11 cellular contexts compared by ENCODE assay signal in genomic region chr3:149609595-149609994, GRCh38. TPM values are rescaled to one million over a fixed set of nuclear protein-coding genes. Genes with fewer than 3 reads are reported as not detected.
DNase-seq lines count a peak whose midpoint lies in the region; ATAC-seq, FAIRE-seq and TF ChIP-seq lines count a peak whose summit lies in the region.
"Had no signal": no experiment of that assay in that cellular context is flagged by ENCODE, and none has a peak within 500 bp of the region (broad histone marks: within the 10 kb centered on the region; RNA-seq: fewer than 3 reads in every experiment).

No MANE protein-coding gene starts in this region.

- H3K9me3 ChIP-seq in endothelial cell of umbilical vein (replicated peaks; ENCODE audit: control insufficient read depth, insufficient read depth, low read length), result no peaks in the 10 kb centered on the region
- H3K9me3 ChIP-seq: BLaER1 treated with 17β-estradiol and CSF1 and Interleukin-3, amounts not matched to agents 10 nM and 100 nM had no signal

- H3K4me2 ChIP-seq in endothelial cell of umbilical vein (ENCODE audit: insufficient read depth, low read length), result peak overlapping the region; percentile 72
- H3K4me2 ChIP-seq: BLaER1 treated with 17β-estradiol and CSF1 and Interleukin-3, amounts not matched to agents 10 nM and 100 nM had no signal

- POLR2A ChIA-PET in endothelial cell of umbilical vein (lab: Charles Lee), result interaction anchor here (1.1 to 2.5 kb wide), 3 partner anchors 29 to 49 kb away, joined by 3 to 6 read pairs (median 5); partner anchors contain the start of gene WWTR1

- no peaks in the 10 kb centered on the region for H3K9me1 ChIP-seq in endothelial cell of umbilical vein (replicated peaks; ENCODE audit: control insufficient read depth, extremely low read depth, insufficient read depth, low read length)

- H2AFZ ChIP-seq in endothelial cell of umbilical vein (ENCODE audit: low read depth, low read length), result no peak overlapping the region

- intact Hi-C loops in endothelial cell of umbilical vein (cut with micrococcal nuclease), result no loop called here
- intact Hi-C loops in sciatic nerve (cut with DNase I), result no loop called here

- H3K4me3 ChIP-seq in GM06990 (replicated peaks; ENCODE audit: low read depth, low read length) (no peak overlapping the region), endothelial cell of umbilical vein (replicated peaks in 1 of 3; ENCODE audit: insufficient read depth in 1 of 3, low read depth in 1 of 3, low read length in 3 of 3) (no peak overlapping the region)
- H3K4me3 ChIP-seq: BLaER1 treated with 17β-estradiol and CSF1 and Interleukin-3, amounts not matched to agents 10 nM and 100 nM had no signal

- H3K27me3 ChIP-seq in GM06990 (replicated peaks; ENCODE audit: control insufficient read depth, insufficient read depth, low read length), result no peaks in the 10 kb centered on the region
- no peaks in the 10 kb centered on the region for H3K27me3 ChIP-seq in endothelial cell of umbilical vein (ENCODE audit: control insufficient read depth in 2 of 2, insufficient read depth in 2 of 2, low read length in 2 of 2)

- CTCF ChIA-PET in endothelial cell of umbilical vein (lab: Charles Lee), result interaction anchor here (0.7 to 3.6 kb wide), 13 partner anchors 9 to 107 kb away, joined by 3 to 18 read pairs (median 3); partner anchors contain the start of gene WWTR1

- no peaks in the 10 kb centered on the region for H4K20me1 ChIP-seq in endothelial cell of umbilical vein (replicated peaks; ENCODE audit: control insufficient read depth, extremely low read depth, insufficient read depth, low read length)
- H4K20me1 ChIP-seq: BLaER1 treated with 17β-estradiol and CSF1 and Interleukin-3, amounts not matched to agents 10 nM and 100 nM had no signal

- dilution Hi-C loops in endothelial cell of umbilical vein (cut with MboI; ENCODE audit: extremely low pct_ligation_motif_present, low sequenced_read_pairs), result no loop called here

- peak overlapping the region; percentile 83 for H3K27ac ChIP-seq in endothelial cell of umbilical vein (ENCODE audit: insufficient read depth, low read depth, low read length)
- H3K27ac ChIP-seq: BLaER1 treated with 17β-estradiol and CSF1 and Interleukin-3, amounts not matched to agents 10 nM and 100 nM; epithelial cell of prostate had no signal

- TF ChIP-seq CTCF in GM06990 (IDR thresholded peaks at IDR 0.05; ENCODE audit: insufficient read depth, low read length, poor library complexity, severe bottlenecking) (no peak), endothelial cell of umbilical vein (IDR thresholded peaks at IDR 0.05; ENCODE audit: extremely low read depth in 1 of 2, insufficient read depth in 1 of 2, low read depth in 1 of 2, low read length in 2 of 2) (no peak)

- H3K79me2 ChIP-seq in endothelial cell of umbilical vein (ENCODE audit: control insufficient read depth, insufficient read depth, low read length), result peaks cover 93% of the 10 kb centered on the region

- TF ChIP-seq POLR2A in endothelial cell of umbilical vein (IDR thresholded peaks at IDR 0.05; ENCODE audit: low read depth, low read length), result no peak

- peak; percentile 83 for FAIRE-seq in endothelial cell of umbilical vein (lab: Jason Lieb, UNC)

- DNase-seq in GM06990 (ENCODE audit: extremely low read depth, insufficient read length), result peak; percentile 34
- peak; percentile 92 for DNase-seq in endothelial cell of umbilical vein (ENCODE audit: low read depth, low spot score)
- no peak for DNase-seq in DMS53 (lab: John Stamatoyannopoulos, UW)
- DNase-seq in GM03348 (ENCODE audit: low spot score), result no peak
- no peak for DNase-seq in sciatic nerve (ENCODE audit: low spot score)
- DNase-seq in NCI-H1105 (lab: John Stamatoyannopoulos, UW), result no peak
- DNase-seq: naive B cell had no signal

- H3K36me3 ChIP-seq in GM06990 (ENCODE audit: control insufficient read depth, insufficient read depth, low read length) (no peaks in the 10 kb centered on the region), endothelial cell of umbilical vein (ENCODE audit: control insufficient read depth in 2 of 2, extremely low read depth in 1 of 2, insufficient read depth in 2 of 2, low read length in 2 of 2) (peaks cover 5 to 18% of the 10 kb centered on the region in 2 experiments)
- H3K36me3 ChIP-seq: BLaER1 treated with 17β-estradiol and CSF1 and Interleukin-3, amounts not matched to agents 10 nM and 100 nM had no signal

- peak; percentile 97 for ATAC-seq in GM19463 (IDR thresholded peaks at IDR 0.05; ENCODE audit: unreplicated experiment)
- ATAC-seq in HG03066 (IDR thresholded peaks at IDR 0.05; ENCODE audit: low read depth, unreplicated experiment), result peak; percentile 93
- ATAC-seq in sciatic nerve, result no peak

- BruUV-seq in endothelial cell of umbilical vein (replicated peaks; lab: Mats Ljungman, UMichigan), result no TSS peak

- peaks cover 99% of the 10 kb centered on the region for H3K4me1 ChIP-seq in endothelial cell of umbilical vein (ENCODE audit: control insufficient read depth, extremely low read depth, insufficient read depth, low read length)
- H3K4me1 ChIP-seq: BLaER1 treated with 17β-estradiol and CSF1 and Interleukin-3, amounts not matched to agents 10 nM and 100 nM had no signal

- H3K9ac ChIP-seq in endothelial cell of umbilical vein (replicated peaks; ENCODE audit: extremely low read depth, insufficient read depth, low read length), result peak overlapping the region; percentile 67
- H3K9ac ChIP-seq: BLaER1 treated with 17β-estradiol and CSF1 and Interleukin-3, amounts not matched to agents 10 nM and 100 nM had no signal

TF ChIP-seq in endothelial cell of umbilical vein, 7 proteins besides CTCF, POLR2A, EP300 and RAD21:
- TF ChIP-seq JUN (IDR thresholded peaks at IDR 0.05; ENCODE audit: borderline replicate concordance, insufficient read depth, insufficient read length, low read depth) (peak; percentile 49), GATA2 (IDR thresholded peaks at IDR 0.05; ENCODE audit: insufficient read depth, insufficient read length, low read depth, low read length) (peak; percentile 61), FOS (IDR thresholded peaks at IDR 0.05; ENCODE audit: borderline replicate concordance, insufficient read depth, low read length) (peak; percentile 51), MYC (IDR thresholded peaks at IDR 0.05; ENCODE audit: low read depth, low read length) (no peak), POLR2AphosphoS5 (IDR thresholded peaks at IDR 0.05; ENCODE audit: insufficient read depth, low read depth, low read length) (peak; percentile 43), EZH2 (IDR thresholded peaks at IDR 0.05; ENCODE audit: borderline replicate concordance, low read depth, low read length, severe bottlenecking) (no peak)
- TF ChIP-seq, protein P1, sequence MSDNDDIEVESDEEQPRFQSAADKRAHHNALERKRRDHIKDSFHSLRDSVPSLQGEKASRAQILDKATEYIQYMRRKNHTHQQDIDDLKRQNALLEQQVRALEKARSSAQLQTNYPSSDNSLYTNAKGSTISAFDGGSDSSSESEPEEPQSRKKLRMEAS (IDR thresholded peaks at IDR 0.05; ENCODE audit: insufficient read depth, insufficient read length), result no peak
TF ChIP-seq in endothelial cell of umbilical vein: peak in this region for 4.

RNA-seq across cellular contexts. Expression of gene WWTR1, which starts 48.2 kb away (rescaled TPM):
- total RNA-seq in endothelial cell of umbilical vein, result 210 and 262 TPM in 2 replicates
- polyA plus RNA-seq in endothelial cell of umbilical vein, result 341 and 347 TPM in 2 replicates
- polyA plus RNA-seq in endothelial cell of umbilical vein (2011; cell fraction: cytosol; rRNA removed), result 377 and 383 TPM in 2 replicates
- polyA plus RNA-seq in endothelial cell of umbilical vein (2011; cell fraction: nucleus; rRNA removed), result 267 and 297 TPM in 2 replicates
- polyA plus RNA-seq in endothelial cell of umbilical vein (2012), result 283 and 286 TPM in 2 replicates
- polyA minus RNA-seq in endothelial cell of umbilical vein, result 706 and 787 TPM in 2 replicates
- 40.0 TPM for polyA minus RNA-seq in endothelial cell of umbilical vein (2011; cell fraction: cytosol; rRNA and poly(A)+ RNA removed)
- 445 and 582 TPM in 2 replicates for polyA minus RNA-seq in endothelial cell of umbilical vein (2011; cell fraction: nucleus; rRNA and poly(A)+ RNA removed)
- 143 TPM for total RNA-seq in sciatic nerve

Comparison
In these comparisons a context has a peak if more than half of its experiments do, and no peak if none do; other contexts are left out.
1. DNase-seq: peak in GM06990 (single experiment) and endothelial cell of umbilical vein (single experiment); none in DMS53 (single experiment), GM03348 (single experiment), sciatic nerve (single experiment) and NCI-H1105 (single experiment).